ENCODE assay signal across 8 cellular contexts in the genomic region with DNA sequence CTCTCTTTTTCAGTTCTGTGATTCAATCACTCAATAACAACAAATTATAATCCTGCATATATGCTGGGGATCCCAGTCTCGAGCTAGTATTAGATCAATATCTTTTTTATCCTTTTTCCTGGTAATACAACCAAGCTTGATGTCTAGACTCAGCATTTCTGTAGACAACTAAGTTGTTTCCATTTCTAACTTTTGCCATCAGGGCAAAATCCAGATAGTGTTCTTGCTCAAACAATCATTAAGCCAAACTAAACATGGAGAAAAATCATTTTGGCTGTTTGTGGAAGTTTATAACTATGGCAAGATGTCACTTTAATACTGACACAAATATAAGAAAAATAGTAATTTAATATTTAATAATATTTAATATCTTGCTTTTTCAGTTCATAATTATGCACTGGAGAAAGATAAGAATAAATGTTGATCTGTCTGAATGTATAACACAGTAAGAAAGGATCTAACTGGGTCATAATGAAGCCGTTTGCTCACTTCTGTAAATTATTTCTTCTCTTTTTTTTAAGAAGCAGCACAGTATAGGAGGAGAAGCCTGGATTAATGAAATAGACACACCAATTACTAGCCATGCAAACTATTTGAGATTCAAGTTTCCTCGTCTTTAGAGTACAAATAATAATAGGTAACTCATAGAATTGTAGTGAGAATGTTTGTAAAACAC.
"Had no signal": no experiment of that assay in that cellular context is flagged by ENCODE, and none has a peak within 500 bp of the region (broad histone marks: within the 10 kb centered on the region; RNA-seq: fewer than 3 reads in every experiment).

No MANE protein-coding gene starts in this region.

- H3K36me3 ChIP-seq: HAP-1 had no signal

- H3K4me1 ChIP-seq: HAP-1 had no signal

- H3K9ac ChIP-seq: GM23248 had no signal

- H2AFZ ChIP-seq: GM23248 had no signal

- H3K9me3 ChIP-seq: HAP-1 had no signal

- DNase-seq: GM23248, GOT3, H7, HFFc6, IMR-90 had no signal

- H3K4me3 ChIP-seq: GM23248, HAP-1 had no signal

- H3K27ac ChIP-seq: GM23248, HL-60 had no signal

- ATAC-seq: HCT116 had no signal
